In the genomic region with DNA sequence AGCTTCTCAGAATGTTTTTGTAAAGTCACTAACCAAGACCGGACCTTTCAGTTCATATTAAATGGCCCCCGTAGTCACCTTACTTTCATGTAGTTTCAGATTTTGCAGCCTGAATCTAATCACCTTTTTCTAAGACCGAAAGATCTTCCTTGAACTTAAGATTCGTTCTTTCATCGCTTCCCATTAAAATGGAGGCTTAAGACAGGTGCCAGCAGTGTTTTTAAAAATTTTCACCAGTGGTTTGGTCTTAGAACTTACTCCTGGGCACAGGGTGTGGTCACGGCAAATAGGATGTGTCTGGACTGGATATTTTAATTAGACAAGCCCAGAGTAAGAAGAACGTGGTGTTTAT, we compare ENCODE assay signal across 8 cellular contexts. TPM values are rescaled to one million over a fixed set of nuclear protein-coding genes. Genes with fewer than 3 reads are reported as not detected.
A peak's percentile ranks its signal among the peaks of the same experiment; 100 is the strongest.
DNase-seq lines count a peak whose midpoint lies in the region; ATAC-seq, FAIRE-seq and TF ChIP-seq lines count a peak whose summit lies in the region.

No MANE protein-coding gene starts in this region.

- no peaks in the 10 kb centered on the region for H3K27me3 ChIP-seq in stomach smooth muscle (ENCODE audit: control insufficient read depth in 1 of 2, insufficient read depth in 2 of 2, low read length in 2 of 2)

- peaks cover 50% of the 10 kb centered on the region for H3K4me1 Mint-ChIP-seq in activated naive CD4-positive, alpha-beta T cell treated with anti-CD3 and anti-CD28 coated beads, Interleukin-2, amount 10 ng/mL, durations not matched to agents 7 days and 5 days

- peaks cover 53% of the 10 kb centered on the region for H3K36me3 Mint-ChIP-seq in activated naive CD4-positive, alpha-beta T cell treated with anti-CD3 and anti-CD28 coated beads, Interleukin-2, amount 10 ng/mL, durations not matched to agents 7 days and 5 days

- H3K27me3 Mint-ChIP-seq in activated naive CD4-positive, alpha-beta T cell treated with anti-CD3 and anti-CD28 coated beads, Interleukin-2, amount 10 ng/mL, durations not matched to agents 7 days and 5 days = peaks cover 13% of the 10 kb centered on the region

- no peak for TF ChIP-seq CTCF in kidney (IDR thresholded peaks at IDR 0.05; ENCODE audit: borderline replicate concordance, extremely low read depth, insufficient read depth)

- DNase-seq in activated naive CD4-positive, alpha-beta T cell treated with anti-CD3 and anti-CD28 coated beads, Interleukin-2, amount 10 ng/mL, durations not matched to agents 7 days and 5 days = no peak
- no peak for DNase-seq in activated naive CD4-positive, alpha-beta T cell treated with Interleukin-2 at 50 U/mL for 16 hours
- DNase-seq in kidney (no peak), NCI-H2196 (lab: John Stamatoyannopoulos, UW; ENCODE audit: unreplicated experiment) (no peak), HK-2 (ENCODE audit: unreplicated experiment) (no peak)

- H3K4me1 ChIP-seq in kidney (ENCODE audit: control insufficient read depth in 1 of 2, insufficient read depth in 1 of 2, low read depth in 1 of 2, low read length in 2 of 2) (peaks cover 9 to 22% of the 10 kb centered on the region in 2 donors), stomach smooth muscle (ENCODE audit: control insufficient read depth, insufficient read depth, low read length) (peaks cover 30% of the 10 kb centered on the region)

- no peak for ATAC-seq in GM21717 (IDR thresholded peaks at IDR 0.05; ENCODE audit: unreplicated experiment)

- FAIRE-seq in kidney (lab: Jason Lieb, UNC) = no peak

- H3K9ac ChIP-seq in kidney (ENCODE audit: low read length in 2 of 2) (peak overlapping the region; percentile 61 to 98), stomach smooth muscle (ENCODE audit: low read length in 2 of 2) (peak overlapping the region; percentile 98 to 100)

- peak overlapping the region; percentile 88 to 91 for H3K4me3 ChIP-seq in kidney (ENCODE audit: low read length in 2 of 2)
- H3K4me3 ChIP-seq in stomach smooth muscle (ENCODE audit: low read length in 2 of 2) = peak overlapping the region; percentile 96 to 98

- H3K9me3 ChIP-seq in kidney (ENCODE audit: control insufficient read depth in 1 of 2, low read length in 2 of 2) (no peaks in the 10 kb centered on the region), stomach smooth muscle (ENCODE audit: control insufficient read depth in 2 of 2, low read length in 2 of 2) (no peaks in the 10 kb centered on the region)

- H3K27ac Mint-ChIP-seq in activated naive CD4-positive, alpha-beta T cell treated with anti-CD3 and anti-CD28 coated beads, Interleukin-2, amount 10 ng/mL, durations not matched to agents 7 days and 5 days = peak overlapping the region; percentile 95

- intact Hi-C loops in kidney (cut with DNase I) = no loop called here

- CTCF ChIA-PET in activated naive CD4-positive, alpha-beta T cell treated with anti-CD3 and anti-CD28 coated beads, Interleukin-2, amount 10 ng/mL, durations not matched to agents 7 days and 5 days (lab: Charles Lee) = interaction anchor here (0.7 kb wide), 1 partner anchor 11 kb away, joined by 3 read pairs; no protein-coding TSS in a partner anchor

- H3K9me3 Mint-ChIP-seq in activated naive CD4-positive, alpha-beta T cell treated with anti-CD3 and anti-CD28 coated beads, Interleukin-2, amount 10 ng/mL, durations not matched to agents 7 days and 5 days = no peaks in the 10 kb centered on the region

- H3K36me3 ChIP-seq in kidney (ENCODE audit: control insufficient read depth in 1 of 2, insufficient read depth in 2 of 2, low read length in 2 of 2) = peaks cover 10 to 31% of the 10 kb centered on the region in 2 donors
- peaks cover 20 to 28% of the 10 kb centered on the region in 2 donors for H3K36me3 ChIP-seq in stomach smooth muscle (ENCODE audit: control insufficient read depth in 2 of 2, insufficient read depth in 2 of 2, low read length in 2 of 2)

- H3K4me3 Mint-ChIP-seq in activated naive CD4-positive, alpha-beta T cell treated with anti-CD3 and anti-CD28 coated beads, Interleukin-2, amount 10 ng/mL, durations not matched to agents 7 days and 5 days = peak overlapping the region; percentile 89

- peak overlapping the region; percentile 97 for H3K27ac ChIP-seq in angular gyrus (ENCODE audit: low read depth, low read length)
- peak overlapping the region; percentile 97 to 99 for H3K27ac ChIP-seq in kidney (ENCODE audit: low read depth in 2 of 2, low read length in 2 of 2)
- peak overlapping the region; percentile 98 for H3K27ac ChIP-seq in stomach smooth muscle (ENCODE audit: low read length)

RNA-seq across cellular contexts. Expression of a gene that starts 0.6 kb away (rescaled TPM):
- total RNA-seq in kidney = 257 TPM
- polyA plus RNA-seq in kidney (ENCODE audit: insufficient read depth, low read depth, low replicate concordance) = 222 TPM

RNA-seq across cellular contexts. Expression of a gene that starts 47.5 kb away (rescaled TPM):
- 30.4 TPM for total RNA-seq in kidney
- 21.3 TPM for polyA plus RNA-seq in kidney (ENCODE audit: insufficient read depth, low read depth, low replicate concordance)
